Comparison of ENCODE assay signal across 23 cellular contexts in genomic region chr10:71221586-71222202, GRCh38. TPM values are rescaled to one million over a fixed set of nuclear protein-coding genes. Genes with fewer than 3 reads are reported as not detected.
DNase-seq lines count a peak whose midpoint lies in the region; ATAC-seq, FAIRE-seq and TF ChIP-seq lines count a peak whose summit lies in the region.
"Had no signal": no experiment of that assay in that cellular context is flagged by ENCODE, and none has a peak within 500 bp of the region (broad histone marks: within the 10 kb centered on the region; RNA-seq: fewer than 3 reads in every experiment).

No MANE protein-coding gene starts in this region.

- 63% methylated on average over 5 of the region's 5 CpGs for WGBS in HepG2 (ENCODE audit: low lambda C conversion rate)
- 90 to 94% methylated on average over 5 of the region's 5 CpGs for WGBS in sigmoid colon, 2 donors
- WGBS in prostate gland = 89% methylated on average over 5 of the region's 5 CpGs

- no peaks in the 10 kb centered on the region for H3K36me3 Mint-ChIP-seq in HFFc6 (ENCODE audit: low read depth)
- H3K36me3 Mint-ChIP-seq in brain = peaks cover 8% of the 10 kb centered on the region
- H3K36me3 Mint-ChIP-seq: activated naive CD4-positive, alpha-beta T cell treated with anti-CD3 and anti-CD28 coated beads, Interleukin-2, amount 10 ng/mL, durations not matched to agents 7 days and 5 days; CD8-positive, alpha-beta memory T cell had no signal

- CTCF ChIA-PET in HepG2 (lab: Yijun Ruan, JAX; ENCODE audit: low intra/inter-chr PET ratio, low total read pairs) = no interaction called here

- no peak for FAIRE-seq in HepG2 (lab: Jason Lieb, UNC)
- FAIRE-seq: endometrium had no signal

- H4K20me1 ChIP-seq in HepG2 (ENCODE audit: insufficient read depth, low read length) = no peaks in the 10 kb centered on the region

- intact Hi-C loops in HepG2 (cut with micrococcal nuclease; ENCODE audit: unreplicated experiment) = no loop called here
- intact Hi-C loops in sigmoid colon (cut with DNase I) = no loop called here
- intact Hi-C loops in prostate gland (cut with DNase I) = no loop called here

- no peak for TF ChIP-seq RAD21 in HepG2 (CRISPR knock-in tag; IDR thresholded peaks at IDR 0.05)

- peak overlapping the region; percentile 18; the same call in 1 of the 2 replicates for H3K27ac Mint-ChIP-seq in HFFc6
- peak overlapping the region in 4 of 5 experiments; percentile 11 to 73 (median 36) for H3K27ac Mint-ChIP-seq in brain
- H3K27ac Mint-ChIP-seq: activated CD8-positive, alpha-beta T cell treated with anti-CD3 and anti-CD28 coated beads for 36 hours; activated naive CD4-positive, alpha-beta T cell treated with anti-CD3 and anti-CD28 coated beads, Interleukin-2, amount 10 ng/mL, durations not matched to agents 7 days and 5 days; CD8-positive, alpha-beta memory T cell had no signal

- H3K9ac ChIP-seq in HepG2 (ENCODE audit: insufficient read depth, low read depth, low read length) = no peak overlapping the region

- H3K36me3 ChIP-seq in HepG2 (replicated peaks in 1 of 2; ENCODE audit: control insufficient read depth in 1 of 2, insufficient read depth in 2 of 2, low read length in 2 of 2) = no peaks in the 10 kb centered on the region
- H3K36me3 ChIP-seq in sigmoid colon = no peaks in the 10 kb centered on the region
- H3K36me3 ChIP-seq in prostate gland = no peaks in the 10 kb centered on the region
- H3K36me3 ChIP-seq: SJCRH30, thyroid gland had no signal

- ATAC-seq in HepG2 = no peak
- ATAC-seq: activated CD8-positive, alpha-beta T cell treated with anti-CD3 and anti-CD28 coated beads for 36 hours; PC-3 had no signal

- POLR2A ChIA-PET in HepG2 (lab: Yijun Ruan, JAX) = no interaction called here

- TF ChIP-seq POLR2A in HepG2 (IDR thresholded peaks at IDR 0.05; ENCODE audit: insufficient read depth in 1 of 2, low read depth in 2 of 2, low read length in 2 of 2) (no peak), sigmoid colon (IDR thresholded peaks at IDR 0.05) (no peak), prostate gland (IDR thresholded peaks at IDR 0.05) (no peak)

- H3K4me3 ChIP-seq in HepG2 (replicated peaks in 1 of 3; ENCODE audit: insufficient read depth in 1 of 3, low read depth in 2 of 3, low read length in 3 of 3) (no peak overlapping the region), sigmoid colon (no peak overlapping the region), prostate gland (no peak overlapping the region)
- H3K4me3 ChIP-seq: SJCRH30, thyroid gland had no signal

- H3K4me3 Mint-ChIP-seq in HFFc6 (no peak overlapping the region), brain (peak overlapping the region in 1 of 5 experiments; percentile 7)
- H3K4me3 Mint-ChIP-seq: activated CD8-positive, alpha-beta T cell treated with anti-CD3 and anti-CD28 coated beads for 36 hours; activated naive CD4-positive, alpha-beta T cell treated with anti-CD3 and anti-CD28 coated beads, Interleukin-2, amount 10 ng/mL, durations not matched to agents 7 days and 5 days; CD8-positive, alpha-beta memory T cell had no signal

- no peak overlapping the region for H2AFZ ChIP-seq in HepG2 (ENCODE audit: low read length)

- no peak overlapping the region for H3K4me2 ChIP-seq in HepG2 (ENCODE audit: low read depth, low read length)

- no peaks in the 10 kb centered on the region for H3K79me2 ChIP-seq in HepG2 (ENCODE audit: insufficient read depth, low read length)

- peaks cover 5 to 23% of the 10 kb centered on the region in 2 experiments; a peak in 4 of 5 replicates for H3K27me3 ChIP-seq in HepG2 (ENCODE audit: control insufficient read depth in 1 of 2, insufficient read depth in 2 of 2, low read length in 2 of 2)
- no peaks in the 10 kb centered on the region for H3K27me3 ChIP-seq in sigmoid colon
- H3K27me3 ChIP-seq in prostate gland (replicated peaks; ENCODE audit: insufficient read depth) = no peaks in the 10 kb centered on the region
- H3K27me3 ChIP-seq: SJCRH30, thyroid gland had no signal

- BruUV-seq in HepG2 (replicated peaks; lab: Mats Ljungman, UMichigan) = no TSS peak

- TF ChIP-seq CTCF in HFFc6 (IDR thresholded peaks at IDR 0.05) (no peak), brain (conservative IDR thresholded peaks at IDR 0.05) (no peak), HepG2 (CRISPR knock-in tag; IDR thresholded peaks at IDR 0.05) (no peak), sigmoid colon (IDR thresholded peaks at IDR 0.05) (no peak), prostate gland (IDR thresholded peaks at IDR 0.05) (no peak)

- TF ChIP-seq EP300 in HepG2 (IDR thresholded peaks at IDR 0.05; ENCODE audit: low read depth in 2 of 2, low read length in 2 of 2) = no peak
- no peak for TF ChIP-seq EP300 in HepG2 (CRISPR knock-in tag; IDR thresholded peaks at IDR 0.05; ENCODE audit: borderline replicate concordance)
- TF ChIP-seq EP300 in sigmoid colon (IDR thresholded peaks at IDR 0.05) = no peak

- DNase-seq in HFFc6 (no peak), HepG2 (ENCODE audit: low spot score) (no peak), sigmoid colon (peak; percentile 9), prostate gland (ENCODE audit: low spot score) (no peak), NCI-H748 treated with DMSO at 0.1 percent for 48 hours (lab: John Stamatoyannopoulos, UW) (no peak), NCI-H82 (lab: John Stamatoyannopoulos, UW) (no peak)
- no peak for DNase-seq in activated CD8-positive, alpha-beta memory T cell treated with anti-CD3 and anti-CD28 coated beads for 24 hours
- DNase-seq: activated CD8-positive, alpha-beta T cell treated with anti-CD3 and anti-CD28 coated beads for 36 hours; activated naive CD4-positive, alpha-beta T cell treated with anti-CD3 and anti-CD28 coated beads, Interleukin-2, amount 10 ng/mL, durations not matched to agents 7 days and 5 days; activated T-cell treated with anti-CD3 and anti-CD28 coated beads, Interleukin-2, amount 50 U/mL, for 48 hours; CD8-positive, alpha-beta memory T cell; GF-D8; KG1; NCI-H187; NCI-H2227 treated with DMSO at 0.1 percent for 48 hours; PC-3; SJCRH30; stimulated activated CD4-positive, alpha-beta T cell treated with anti-CD3 and anti-CD28 coated beads, Interleukin-2, amount 100 ng/mL, for 24 hours; stimulated activated naive CD4-positive, alpha-beta T cell; T-helper 2 cell; thyroid gland had no signal

- in situ Hi-C loops in HepG2 (cut with HindIII; ENCODE audit: extremely low pct_ligation_motif_present, low pct_unique_long_range_greater_than_20kb) = no loop called here

- peaks cover 44% of the 10 kb centered on the region for H3K4me1 Mint-ChIP-seq in HFFc6 (ENCODE audit: low read depth)
- H3K4me1 Mint-ChIP-seq in brain = peaks cover 64% of the 10 kb centered on the region

- H3K4me1 ChIP-seq in HepG2 (ENCODE audit: insufficient read depth, low read length) (no peaks in the 10 kb centered on the region), sigmoid colon (peaks cover 0 to 15% (median 8%) of the 10 kb centered on the region in 4 donors), prostate gland (replicated peaks) (no peaks in the 10 kb centered on the region)
- H3K4me1 ChIP-seq: SJCRH30 had no signal

- no peak overlapping the region for H3K27ac ChIP-seq in HepG2 (ENCODE audit: extremely low read length, insufficient read depth, low read length)
- H3K27ac ChIP-seq in sigmoid colon = no peak overlapping the region
- H3K27ac ChIP-seq in prostate gland = no peak overlapping the region
- H3K27ac ChIP-seq: SJCRH30, thyroid gland had no signal

- H3K9me3 Mint-ChIP-seq in HFFc6 (no peaks in the 10 kb centered on the region), brain (no peaks in the 10 kb centered on the region)
- H3K9me3 Mint-ChIP-seq: activated CD8-positive, alpha-beta T cell treated with anti-CD3 and anti-CD28 coated beads for 36 hours; activated naive CD4-positive, alpha-beta T cell treated with anti-CD3 and anti-CD28 coated beads, Interleukin-2, amount 10 ng/mL, durations not matched to agents 7 days and 5 days; CD8-positive, alpha-beta memory T cell had no signal

- H3K27me3 Mint-ChIP-seq in HFFc6 (ENCODE audit: insufficient read depth) (no peaks in the 10 kb centered on the region; the same call in 1 of the 2 replicates), brain (peaks cover 19% of the 10 kb centered on the region)

- H3K9me3 ChIP-seq in HepG2 (ENCODE audit: low read length) (no peaks in the 10 kb centered on the region), sigmoid colon (no peaks in the 10 kb centered on the region), prostate gland (no peaks in the 10 kb centered on the region)
- H3K9me3 ChIP-seq: SJCRH30, thyroid gland had no signal

TF ChIP-seq in HepG2, 621 proteins besides CTCF, POLR2A, EP300 and RAD21 (continues in another document):
- TF ChIP-seq RELA (CRISPR knock-in tag; IDR thresholded peaks at IDR 0.05) (no peak), GATA4 (IDR thresholded peaks at IDR 0.05; ENCODE audit: borderline replicate concordance, low read depth) (no peak)

RNA-seq across cellular contexts. Expression of gene UNC5B, which starts 9.3 kb away (rescaled TPM):
- total RNA-seq in HFFc6 (2021; fragmentation: NEBNext Ultra II Directional; extraction: Animal tissue kit (Norgen Biotek cat#: 25700)) = 10 to 100 TPM in 1 of 6 experiments, 1 to 10 TPM in 5; 5.2 to 11.6 (median 5.7) TPM
- 31.8 TPM for polyA plus RNA-seq in brain (ENCODE audit: insufficient read depth, low read depth, low replicate concordance)
- 0.07 TPM in 1 of 2 replicates, not detected in the other for total RNA-seq in HepG2 (2016; rRNA removed; fragmentation: Illumina TruSeq; extraction: Trizol)
- total RNA-seq in HepG2 (2016; cell fraction: cytosol; rRNA removed; fragmentation: Illumina TruSeq; extraction: Trizol; ENCODE audit: low read depth) = not detected in 2 replicates
- 0.04 TPM in 1 of 2 replicates, not detected in the other for total RNA-seq in HepG2 (2016; cell fraction: insoluble cytoplasmic fraction; rRNA removed; fragmentation: Illumina TruSeq; extraction: Trizol)
- not detected in 2 replicates for total RNA-seq in HepG2 (2016; cell fraction: membrane; rRNA removed; fragmentation: Illumina TruSeq; extraction: Trizol)
- 0.06 TPM in 2 replicates for total RNA-seq in HepG2 (2016; cell fraction: nucleus; rRNA removed; fragmentation: Illumina TruSeq; extraction: Trizol)
- 0.07 and 0.13 TPM in 2 replicates for polyA plus RNA-seq in HepG2 (2011; rRNA removed)
- polyA plus RNA-seq in HepG2 (2011; cell fraction: cytosol; rRNA removed) = 0.05 and 0.08 TPM in 2 replicates
- polyA plus RNA-seq in HepG2 (2011; cell fraction: nucleus; rRNA removed) = 0.21 and 0.24 TPM in 2 replicates
- polyA plus RNA-seq in HepG2 (2012) = 0.13 and 0.21 TPM in 2 replicates
- not detected in 2 replicates for polyA plus RNA-seq in HepG2 (2016; cell fraction: cytosol; fragmentation: Illumina TruSeq; extraction: Trizol; ENCODE audit: low read depth)
- polyA plus RNA-seq in HepG2 (2016; cell fraction: insoluble cytoplasmic fraction; fragmentation: Illumina TruSeq; extraction: Trizol; ENCODE audit: low read depth) = 0.04 TPM in 1 of 2 replicates, not detected in the other
- 0.02 TPM in 1 of 2 replicates, not detected in the other for polyA plus RNA-seq in HepG2 (2016; cell fraction: membrane; fragmentation: Illumina TruSeq; extraction: Trizol; ENCODE audit: low read depth)
- 0.07 and 0.16 TPM in 2 replicates for polyA plus RNA-seq in HepG2 (2016; cell fraction: nucleus; fragmentation: Illumina TruSeq; extraction: Trizol; ENCODE audit: insufficient read depth, low read depth)
- polyA minus RNA-seq in HepG2 (2011; rRNA and poly(A)+ RNA removed; ENCODE audit: low replicate concordance) = 0.38 and 7.2 TPM in 2 replicates
- polyA minus RNA-seq in HepG2 (2011; cell fraction: cytosol; rRNA and poly(A)+ RNA removed) = 0.10 TPM in 1 of 2 replicates, not detected in the other
- polyA minus RNA-seq in HepG2 (2011; cell fraction: nucleus; rRNA and poly(A)+ RNA removed) = 0.12 and 0.13 TPM in 2 replicates
- 1 to 10 TPM; 1.4 to 3.0 (median 1.7) TPM for total RNA-seq in sigmoid colon
- 10 to 100 TPM in 1 of 3 donors, 1 to 10 TPM in 2; 1.8 to 12.7 (median 2.8) TPM for polyA plus RNA-seq in sigmoid colon
- 10 to 100 TPM; 12.8 to 58.4 TPM for total RNA-seq in prostate gland
